In genomic region chr13:102945324-102945815, GRCh38 we compare ENCODE assay signal across 15 cellular contexts.
"Had no signal": no experiment of that assay in that cellular context is flagged by ENCODE, and none has a peak within 500 bp of the region (broad histone marks: within the 10 kb centered on the region; RNA-seq: fewer than 3 reads in every experiment).

No MANE protein-coding gene starts in this region.

- H3K27ac ChIP-seq: neutrophil, parathyroid adenoma, tibial nerve, uterus had no signal

- H3K36me3 ChIP-seq: neutrophil, tibial nerve, uterus had no signal

- H3K36me3 Mint-ChIP-seq: natural killer cell; stimulated activated memory B cell treated with anti-CD40 and anti-IgM and Interleukin-4, amounts not matched to agents 10 μg/mL and 1 μg/mL and 100 μg/mL, for 72 hours had no signal

- H3K4me3 ChIP-seq: tibial nerve, uterus had no signal

- ATAC-seq: activated CD4-positive, CD25-positive, alpha-beta regulatory T cell treated with anti-CD3 and anti-CD28 coated beads, Interleukin-2, amount 50 U/mL, for 24 hours; natural killer cell; stimulated activated memory B cell treated with anti-CD40 and anti-IgM and Interleukin-4, amounts not matched to agents 10 μg/mL and 1 μg/mL and 100 μg/mL, for 72 hours had no signal

- H3K4me1 Mint-ChIP-seq: natural killer cell; stimulated activated memory B cell treated with anti-CD40 and anti-IgM and Interleukin-4, amounts not matched to agents 10 μg/mL and 1 μg/mL and 100 μg/mL, for 72 hours had no signal

- H3K4me1 ChIP-seq: parathyroid adenoma, uterus had no signal

- H3K9me3 ChIP-seq: neutrophil, uterus had no signal

- DNase-seq: activated naive CD4-positive, alpha-beta T cell; aorta; cortex of kidney; effector CD8-positive, alpha-beta T cell; foreskin fibroblast; kidney glomerular epithelial cell; mesenchymal stem cell; natural killer cell; stimulated activated CD4-positive, alpha-beta T cell treated with anti-CD3 and anti-CD28 coated beads, Interleukin-2, amount 100 ng/mL, for 48 hours; uterus had no signal

- H3K27me3 ChIP-seq: neutrophil, tibial nerve, uterus had no signal

- H3K27ac Mint-ChIP-seq: natural killer cell; stimulated activated memory B cell treated with anti-CD40 and anti-IgM and Interleukin-4, amounts not matched to agents 10 μg/mL and 1 μg/mL and 100 μg/mL, for 72 hours had no signal

- H3K4me3 Mint-ChIP-seq: natural killer cell; stimulated activated memory B cell treated with anti-CD40 and anti-IgM and Interleukin-4, amounts not matched to agents 10 μg/mL and 1 μg/mL and 100 μg/mL, for 72 hours had no signal

- H3K27me3 Mint-ChIP-seq: stimulated activated memory B cell treated with anti-CD40 and anti-IgM and Interleukin-4, amounts not matched to agents 10 μg/mL and 1 μg/mL and 100 μg/mL, for 72 hours had no signal
